Comparison of ENCODE assay signal across 1 cellular context in genomic region chr10:103281753-103282152, GRCh38.
TF ChIP-seq lines count a peak whose summit lies in the region.

No MANE protein-coding gene starts in this region.

TF ChIP-seq in IMR-90, 13 proteins besides CTCF, POLR2A, EP300 and RAD21 (continued from another document):
- TF ChIP-seq MAZ (IDR thresholded peaks at IDR 0.05; ENCODE audit: borderline replicate concordance, low read depth, low read length): no peak
- no peak for TF ChIP-seq NFE2L2 (IDR thresholded peaks at IDR 0.05; ENCODE audit: low read depth, low read length)
- TF ChIP-seq RCOR1 (IDR thresholded peaks at IDR 0.05; ENCODE audit: insufficient replicate concordance, low read length): no peak
- no peak for TF ChIP-seq MXI1 (IDR thresholded peaks at IDR 0.05; ENCODE audit: borderline replicate concordance, low read depth, low read length)
- TF ChIP-seq ELK1 (IDR thresholded peaks at IDR 0.05; ENCODE audit: borderline replicate concordance, low read depth, low read length): no peak
- TF ChIP-seq CHD1 (IDR thresholded peaks at IDR 0.05; ENCODE audit: low read depth, low read length): no peak
- no peak for TF ChIP-seq RFX5 (IDR thresholded peaks at IDR 0.05; ENCODE audit: low read depth, low read length)
- TF ChIP-seq, protein P1, sequence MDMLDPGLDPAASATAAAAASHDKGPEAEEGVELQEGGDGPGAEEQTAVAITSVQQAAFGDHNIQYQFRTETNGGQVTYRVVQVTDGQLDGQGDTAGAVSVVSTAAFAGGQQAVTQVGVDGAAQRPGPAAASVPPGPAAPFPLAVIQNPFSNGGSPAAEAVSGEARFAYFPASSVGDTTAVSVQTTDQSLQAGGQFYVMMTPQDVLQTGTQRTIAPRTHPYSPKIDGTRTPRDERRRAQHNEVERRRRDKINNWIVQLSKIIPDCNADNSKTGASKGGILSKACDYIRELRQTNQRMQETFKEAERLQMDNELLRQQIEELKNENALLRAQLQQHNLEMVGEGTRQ (IDR thresholded peaks at IDR 0.05; ENCODE audit: low read depth, low read length): no peak
- no peak for TF ChIP-seq MAFK (IDR thresholded peaks at IDR 0.05; ENCODE audit: low read depth, low read length)
